17 cellular contexts compared by ENCODE assay signal in genomic region chr20:32991386-32991785, GRCh38. TPM values are rescaled to one million over a fixed set of nuclear protein-coding genes. Genes with fewer than 3 reads are reported as not detected.
DNase-seq lines count a peak whose midpoint lies in the region; ATAC-seq and TF ChIP-seq lines count a peak whose summit lies in the region.
"Had no signal": no experiment of that assay in that cellular context is flagged by ENCODE, and none has a peak within 500 bp of the region (broad histone marks: within the 10 kb centered on the region; RNA-seq: fewer than 3 reads in every experiment).

No MANE protein-coding gene starts in this region.

- no peaks in the 10 kb centered on the region for H3K27me3 Mint-ChIP-seq in activated CD4-positive, alpha-beta T cell treated with anti-CD3 and anti-CD28 coated beads for 36 hours
- H3K27me3 Mint-ChIP-seq in CD4-positive, alpha-beta T cell, result no peaks in the 10 kb centered on the region
- no peaks in the 10 kb centered on the region for H3K27me3 Mint-ChIP-seq in T-helper 17 cell

- CTCF ChIA-PET in activated CD4-positive, alpha-beta T cell treated with anti-CD3 and anti-CD28 coated beads for 36 hours (lab: Charles Lee), result interaction anchor here (0.8 to 2.6 kb wide), 5 partner anchors 8 to 90 kb away, joined by 3 to 8 read pairs (median 3); no protein-coding TSS in a partner anchor
- CTCF ChIA-PET in CD4-positive, alpha-beta T cell (lab: Charles Lee), result no interaction called here

- no peak for TF ChIP-seq POLR2A in spleen (IDR thresholded peaks at IDR 0.05)

- H3K4me3 Mint-ChIP-seq in activated CD4-positive, alpha-beta T cell treated with anti-CD3 and anti-CD28 coated beads for 36 hours, result no peak overlapping the region
- no peak overlapping the region for H3K4me3 Mint-ChIP-seq in CD4-positive, alpha-beta T cell
- H3K4me3 Mint-ChIP-seq in T-helper 17 cell, result no peak overlapping the region
- H3K4me3 Mint-ChIP-seq: H9 had no signal

- no peak for TF ChIP-seq CTCF in CD4-positive, alpha-beta T cell (IDR thresholded peaks at IDR 0.05)
- TF ChIP-seq CTCF in spleen (IDR thresholded peaks at IDR 0.05 in 8 of 11, conservative IDR thresholded peaks at IDR 0.05 in 3 of 11), result no peak

- no peak overlapping the region for H3K27ac Mint-ChIP-seq in activated CD4-positive, alpha-beta T cell treated with anti-CD3 and anti-CD28 coated beads for 36 hours
- peak overlapping the region; percentile 66 for H3K27ac Mint-ChIP-seq in CD4-positive, alpha-beta T cell
- H3K27ac Mint-ChIP-seq in T-helper 17 cell, result peak overlapping the region; percentile 65
- H3K27ac Mint-ChIP-seq: H9 had no signal

- H3K4me1 Mint-ChIP-seq in activated CD4-positive, alpha-beta T cell treated with anti-CD3 and anti-CD28 coated beads for 36 hours, result peaks cover 33% of the 10 kb centered on the region
- H3K4me1 Mint-ChIP-seq in CD4-positive, alpha-beta T cell (ENCODE audit: low read depth), result peaks cover 41% of the 10 kb centered on the region
- peaks cover 9% of the 10 kb centered on the region for H3K4me1 Mint-ChIP-seq in T-helper 17 cell
- H3K4me1 Mint-ChIP-seq: H9 had no signal

- peak; percentile 84 for ATAC-seq in activated CD4-positive, alpha-beta T cell treated with anti-CD3 and anti-CD28 coated beads for 36 hours
- ATAC-seq in CD4-positive, alpha-beta T cell (ENCODE audit: poor library complexity), result peak; percentile 62
- ATAC-seq in T-helper 17 cell (peak; percentile 45), HG03039 (IDR thresholded peaks at IDR 0.05; ENCODE audit: unreplicated experiment) (no peak)

- peaks cover 5% of the 10 kb centered on the region for H3K36me3 Mint-ChIP-seq in activated CD4-positive, alpha-beta T cell treated with anti-CD3 and anti-CD28 coated beads for 36 hours (ENCODE audit: low read depth)
- H3K36me3 Mint-ChIP-seq in CD4-positive, alpha-beta T cell (ENCODE audit: low read depth), result peaks cover 8% of the 10 kb centered on the region
- peaks cover 2% of the 10 kb centered on the region for H3K36me3 Mint-ChIP-seq in T-helper 17 cell (ENCODE audit: low read depth)

- no peaks in the 10 kb centered on the region for H3K36me3 ChIP-seq in spleen

- 31 to 51% (median 42%) methylated on average over 3 of the region's 3 CpGs for WGBS in spleen, 5 donors

- peaks cover 14% of the 10 kb centered on the region for H3K9me3 ChIP-seq in CD4-positive, alpha-beta T cell (ENCODE audit: control insufficient read depth, low read length)
- no peaks in the 10 kb centered on the region for H3K9me3 ChIP-seq in T-helper 17 cell (ENCODE audit: control insufficient read depth, low read length, poor library complexity, severe bottlenecking)
- peaks cover 0 to 18% (median 10%) of the 10 kb centered on the region in 8 donors for H3K9me3 ChIP-seq in spleen

- no peak for DNase-seq in activated CD4-positive, alpha-beta T cell treated with anti-CD3 and anti-CD28 coated beads for 36 hours
- DNase-seq in activated CD4-positive, alpha-beta T cell treated with anti-CD3 and anti-CD28 coated beads, Interleukin-2, amount 50 U/mL, for 48 hours, result no peak
- peak in 1 of 10 experiments; percentile 17 for DNase-seq in CD4-positive, alpha-beta T cell
- DNase-seq in T-helper 17 cell, result no peak
- peak; percentile 65 for DNase-seq in spleen
- no peak for DNase-seq in HT-29 (ENCODE audit: low spot score)
- DNase-seq in activated gamma-delta T cell (lab: John Stamatoyannopoulos, UW), result no peak
- DNase-seq: 8988T, Caco-2, H9, MV-4-11, NCI-H1436, NCI-H2029 treated with DMSO at 0.1 percent for 48 hours, NCI-H526 treated with DMSO at 0.1 percent for 48 hours had no signal

- POLR2A ChIA-PET in activated CD4-positive, alpha-beta T cell treated with anti-CD3 and anti-CD28 coated beads for 36 hours (lab: Charles Lee), result no interaction called here
- POLR2A ChIA-PET in CD4-positive, alpha-beta T cell (lab: Charles Lee), result interaction anchor here (2.2 kb wide), 1 partner anchor 19 kb away, joined by 7 read pairs; no protein-coding TSS in a partner anchor

- H3K27ac ChIP-seq in CD4-positive, alpha-beta T cell (ENCODE audit: low read depth, low read length), result no peak overlapping the region
- no peak overlapping the region for H3K27ac ChIP-seq in spleen
- H3K27ac ChIP-seq: C4-2B, RWPE1 had no signal

- no peaks in the 10 kb centered on the region for H3K27me3 ChIP-seq in CD4-positive, alpha-beta T cell (ENCODE audit: control insufficient read depth, insufficient read depth, low read length)
- H3K27me3 ChIP-seq in spleen (replicated peaks in 1 of 7), result peaks cover 0 to 14% (median 0%) of the 10 kb centered on the region in 7 donors

- peaks cover 0 to 14% (median 0%) of the 10 kb centered on the region in 6 donors for H3K4me1 ChIP-seq in spleen
- H3K4me1 ChIP-seq: Caco-2 had no signal

- H3K4me3 ChIP-seq in spleen, result no peak overlapping the region

- peaks cover 8% of the 10 kb centered on the region for H3K9me3 Mint-ChIP-seq in activated CD4-positive, alpha-beta T cell treated with anti-CD3 and anti-CD28 coated beads for 36 hours (ENCODE audit: low read depth)
- H3K9me3 Mint-ChIP-seq in CD4-positive, alpha-beta T cell, result peaks cover 8% of the 10 kb centered on the region
- H3K9me3 Mint-ChIP-seq: H9 had no signal

- intact Hi-C loops in activated CD4-positive, alpha-beta T cell treated with anti-CD3 and anti-CD28 coated beads for 36 hours (cut with DNase I, micrococcal nuclease), result no loop called here
- intact Hi-C loops in CD4-positive, alpha-beta T cell (cut with DNase I, micrococcal nuclease), result loop anchor here (5.0 to 10.0 kb wide), 2 partner anchors 44 to 47 kb away; no protein-coding TSS in a partner anchor
- intact Hi-C loops in spleen (cut with DNase I; ENCODE audit: low total_unique reads), result no loop called here

RNA-seq across cellular contexts. Expression of gene SUN5, which starts 12.8 kb away (rescaled TPM):
- total RNA-seq in activated CD4-positive, alpha-beta T cell treated with anti-CD3 and anti-CD28 coated beads for 36 hours, result not detected
- not detected for total RNA-seq in CD4-positive, alpha-beta T cell
- total RNA-seq in T-helper 17 cell (not detected), spleen (not detected)
- not detected for polyA plus RNA-seq in spleen
- not detected in 2 replicates for total RNA-seq in HT-29 (2014; rRNA removed; shearing (Covaris generic))
- total RNA-seq: Caco-2, H9 had no signal

RNA-seq across cellular contexts. Expression of gene BPIFB2, which starts 16.1 kb away (rescaled TPM):
- total RNA-seq in activated CD4-positive, alpha-beta T cell treated with anti-CD3 and anti-CD28 coated beads for 36 hours, result not detected
- total RNA-seq in CD4-positive, alpha-beta T cell, result not detected
- total RNA-seq in T-helper 17 cell (not detected), spleen (not detected)
- polyA plus RNA-seq in spleen, result not detected
- total RNA-seq in HT-29 (2014; rRNA removed; shearing (Covaris generic)), result not detected in 2 replicates
- total RNA-seq: Caco-2, H9 had no signal

RNA-seq across cellular contexts. Expression of gene BPIFB6, which starts 40.1 kb away (rescaled TPM):
- total RNA-seq in activated CD4-positive, alpha-beta T cell treated with anti-CD3 and anti-CD28 coated beads for 36 hours, result not detected
- total RNA-seq in CD4-positive, alpha-beta T cell, result not detected
- total RNA-seq in T-helper 17 cell, result not detected
- total RNA-seq in spleen, result not detected
- polyA plus RNA-seq in spleen, result not detected
- total RNA-seq in HT-29 (2014; rRNA removed; shearing (Covaris generic)), result not detected in 2 replicates
- total RNA-seq: Caco-2, H9 had no signal

Comparison
In these comparisons a context has a peak if more than half of its experiments do, and no peak if none do; other contexts are left out.
1. intact Hi-C loops: an anchor here in CD4-positive, alpha-beta T cell (5.0 to 10.0 kb wide); none called in activated CD4-positive, alpha-beta T cell treated with anti-CD3 and anti-CD28 coated beads for 36 hours and spleen.